Comparison of ENCODE assay signal across 8 cellular contexts in the genomic region with DNA sequence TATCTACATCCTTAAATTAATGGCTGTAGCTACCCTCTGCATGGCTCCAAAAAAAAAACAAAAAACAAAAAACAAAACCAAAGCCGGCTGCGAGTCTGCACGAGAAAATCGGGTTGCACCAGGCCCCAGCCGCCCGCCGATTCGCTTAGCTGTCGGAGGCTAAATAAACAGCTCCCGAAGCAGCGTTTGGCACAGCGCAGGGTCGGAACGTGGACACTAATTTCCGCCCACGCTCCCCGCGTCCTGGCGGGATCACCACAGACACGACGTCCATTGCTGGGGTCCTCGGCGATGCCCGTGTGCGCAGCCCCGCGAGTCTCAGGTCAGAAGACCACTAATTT. TPM values are rescaled to one million over a fixed set of nuclear protein-coding genes. Genes with fewer than 3 reads are reported as not detected.
DNase-seq lines count a peak whose midpoint lies in the region; ATAC-seq and TF ChIP-seq lines count a peak whose summit lies in the region.

No MANE protein-coding gene starts in this region.

- peak overlapping the region; percentile 82 for H3K27ac Mint-ChIP-seq in activated CD4-positive, alpha-beta T cell treated with anti-CD3 and anti-CD28 coated beads for 36 hours

- no peak for TF ChIP-seq CTCF in C4-2B (conservative IDR thresholded peaks at IDR 0.05)
- TF ChIP-seq CTCF in dorsolateral prefrontal cortex (IDR thresholded peaks at IDR 0.05 in 54 of 56, conservative IDR thresholded peaks at IDR 0.05 in 2 of 56; ENCODE audit: low read depth in 1 of 56, partially characterized antibody in 56 of 56): no peak

- POLR2A ChIA-PET in activated CD4-positive, alpha-beta T cell treated with anti-CD3 and anti-CD28 coated beads for 36 hours (lab: Charles Lee): interaction anchor here (0.5 to 1.6 kb wide), 2 partner anchors 41 to 42 kb away, joined by 3 to 10 read pairs; partner anchors contain the start of gene RAD52

- H3K4me3 Mint-ChIP-seq in activated CD4-positive, alpha-beta T cell treated with anti-CD3 and anti-CD28 coated beads for 36 hours: peak overlapping the region; percentile 92

- H3K9me3 Mint-ChIP-seq in activated CD4-positive, alpha-beta T cell treated with anti-CD3 and anti-CD28 coated beads for 36 hours (ENCODE audit: low read depth): no peaks in the 10 kb centered on the region

- H3K27ac ChIP-seq in C4-2B: peak overlapping the region; percentile 92
- H3K27ac ChIP-seq in dorsolateral prefrontal cortex: peak overlapping the region; percentile 75 to 99 (median 96)

- peaks cover 3% of the 10 kb centered on the region for H3K36me3 Mint-ChIP-seq in activated CD4-positive, alpha-beta T cell treated with anti-CD3 and anti-CD28 coated beads for 36 hours (ENCODE audit: low read depth)

- peak; percentile 30 for ATAC-seq in GM21529 (IDR thresholded peaks at IDR 0.05; ENCODE audit: unreplicated experiment)
- ATAC-seq in activated CD4-positive, alpha-beta T cell treated with anti-CD3 and anti-CD28 coated beads for 36 hours: peak; percentile 30

- H3K27me3 ChIP-seq in dorsolateral prefrontal cortex: no peaks in the 10 kb centered on the region

- peak overlapping the region; percentile 60 to 97 (median 89) for H3K4me3 ChIP-seq in dorsolateral prefrontal cortex

- intact Hi-C loops in activated CD4-positive, alpha-beta T cell treated with anti-CD3 and anti-CD28 coated beads for 36 hours (cut with DNase I, micrococcal nuclease): loop anchor here (1.0 to 10.0 kb wide), 7 partner anchors 41 to 602 kb away; partner anchors contain the start of genes CCDC77 (in 1 of the 2), FBXL14 (in 1 of the 2), RAD52 (in 1 of the 2) and WNK1 (in 1 of the 2)
- intact Hi-C loops in dorsolateral prefrontal cortex (cut with DNase I): loop anchor here (1.0 to 10.0 kb wide), 6 partner anchors 41 to 602 kb away; partner anchors contain the start of genes WNK1 (in 2 of the 2), FBXL14 (in 1 of the 2) and RAD52 (in 1 of the 2)

- DNase-seq in NCI-H1092 treated with DMSO at 0.1 percent for 48 hours (lab: John Stamatoyannopoulos, UW): peak; percentile 83
- DNase-seq in activated CD4-positive, alpha-beta T cell treated with anti-CD3 and anti-CD28 coated beads for 36 hours: peak; percentile 78
- peak in 9 of 10 donors; percentile 43 to 68 (median 53) for DNase-seq in dorsolateral prefrontal cortex
- peak; percentile 91 for DNase-seq in mesenteric fat pad (ENCODE audit: low spot score)
- DNase-seq in stimulated activated CD8-positive, alpha-beta memory T cell treated with anti-CD3 and anti-CD28 coated beads, Interleukin-4, amount 100 ng/mL, for 24 hours (ENCODE audit: low read depth): peak; percentile 30
- no peak for DNase-seq in SIG-M5 (lab: John Stamatoyannopoulos, UW)

- peaks cover 38% of the 10 kb centered on the region for H3K4me1 Mint-ChIP-seq in activated CD4-positive, alpha-beta T cell treated with anti-CD3 and anti-CD28 coated beads for 36 hours

- H3K27me3 Mint-ChIP-seq in activated CD4-positive, alpha-beta T cell treated with anti-CD3 and anti-CD28 coated beads for 36 hours: no peaks in the 10 kb centered on the region

- CTCF ChIA-PET in activated CD4-positive, alpha-beta T cell treated with anti-CD3 and anti-CD28 coated beads for 36 hours (lab: Charles Lee): interaction anchor here (0.6 to 1.2 kb wide), 4 partner anchors 17 to 414 kb away, joined by 3 read pairs; no protein-coding TSS in a partner anchor

RNA-seq across cellular contexts. Expression of gene ERC1, which starts 0.7 kb away (rescaled TPM):
- 10 to 100 TPM; 24.7 to 31.9 TPM for total RNA-seq in activated CD4-positive, alpha-beta T cell treated with anti-CD3 and anti-CD28 coated beads for 36 hours
- total RNA-seq in dorsolateral prefrontal cortex (100 to 1,000 TPM in 20 of 120 experiments, 10 to 100 TPM in 100; 50.9 to 130 (median 83.8) TPM), mesenteric fat pad (81.1 TPM)

RNA-seq across cellular contexts. Expression of gene RAD52, which starts 40.8 kb away (rescaled TPM):
- 10 to 100 TPM; 16.0 to 17.4 TPM for total RNA-seq in activated CD4-positive, alpha-beta T cell treated with anti-CD3 and anti-CD28 coated beads for 36 hours
- total RNA-seq in dorsolateral prefrontal cortex: 10 to 100 TPM; 14.4 to 71.1 (median 31.1) TPM
- total RNA-seq in mesenteric fat pad: 6.9 TPM
